8 cellular contexts compared by ENCODE assay signal in the genomic region with DNA sequence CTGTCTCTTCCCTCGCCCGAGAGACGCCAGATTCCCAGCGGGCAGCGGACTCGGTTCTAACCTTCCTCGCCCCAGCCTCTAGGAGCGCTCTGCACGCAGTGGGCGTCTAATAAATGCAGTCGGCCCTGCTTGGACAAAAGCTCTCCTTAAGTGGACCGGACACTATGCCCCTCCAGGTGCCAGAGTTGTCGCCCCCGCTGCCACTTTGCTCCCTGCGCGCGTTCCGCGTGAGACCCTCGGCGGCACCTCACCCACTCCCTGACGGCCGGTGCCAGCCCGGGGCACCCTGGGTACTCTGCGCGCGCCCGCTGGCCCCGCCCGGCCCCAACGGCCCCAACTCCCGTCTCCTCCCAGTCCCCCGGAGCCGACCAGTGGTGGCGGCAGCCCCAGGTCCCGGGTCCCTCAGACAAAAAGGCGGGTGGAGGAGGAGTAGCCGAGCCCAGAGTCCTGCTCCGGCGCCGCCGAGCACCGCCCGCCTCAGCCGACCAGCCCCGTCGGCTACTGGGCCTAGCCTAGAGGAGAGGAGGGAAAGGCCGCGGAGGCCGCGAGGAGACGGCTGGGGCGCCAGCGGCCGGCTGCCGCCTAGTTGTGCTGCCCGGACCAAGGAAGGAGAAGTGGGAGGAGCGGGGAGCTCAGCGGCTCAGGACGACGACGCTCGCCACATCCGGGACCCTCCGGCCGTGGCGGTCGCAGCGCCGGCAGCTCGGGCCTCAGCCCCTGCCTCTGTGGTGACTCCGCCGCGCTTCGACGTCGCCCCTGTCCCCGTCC.
DNase-seq lines count a peak whose midpoint lies in the region; ATAC-seq, FAIRE-seq and TF ChIP-seq lines count a peak whose summit lies in the region.

No MANE protein-coding gene starts in this region.

- no peak overlapping the region for H3K27ac Mint-ChIP-seq in T-helper 1 cell treated with Interleukin-12 subunit alpha and Interleukin-12 subunit beta and Interleukin-4 antibody, amounts not matched to agents 30 μg/mL and 1 μg/mL, for 36 hours

- intact Hi-C loops in aorta (cut with DNase I) = loop anchor here in 1 of 2 donors (5.0 kb wide), 2 partner anchors 73 to 123 kb away; partner anchors contain the start of gene GOSR1

- peak; percentile 92 for TF ChIP-seq POLR2A in GM12892 (IDR thresholded peaks at IDR 0.05; ENCODE audit: low read depth, low read length)

- DNase-seq in GM12892 (ENCODE audit: insufficient read length) = peak; percentile 77
- DNase-seq in NCI-H1048 (lab: John Stamatoyannopoulos, UW) = peak; percentile 47
- peak; percentile 19 to 87 (median 66) for DNase-seq in anterior cingulate cortex (lab: John Stamatoyannopoulos, UW)
- peak; percentile 90 for DNase-seq in hepatic stellate cell (ENCODE audit: low spot score)
- DNase-seq in putamen (ENCODE audit: low spot score) = peak; percentile 73
- peak; percentile 91 to 94 for DNase-seq in aorta

- ATAC-seq in HG02610 (IDR thresholded peaks at IDR 0.05; ENCODE audit: unreplicated experiment) (peak; percentile 84), aorta (ENCODE audit: low FRiP score) (peak; percentile 99)

- WGBS in aorta, 2 donors = 1% methylated on average over 76 to 78 of the region's 78 CpGs

- H3K27ac ChIP-seq in aorta (ENCODE audit: low read depth in 1 of 2, low read length in 2 of 2) = peak overlapping the region; percentile 24 to 91

- H3K4me1 ChIP-seq in aorta (ENCODE audit: control insufficient read depth in 1 of 2, insufficient read depth in 2 of 2, low read length in 2 of 2) = no peaks in the 10 kb centered on the region

- peak overlapping the region; percentile 67 to 93 for H3K4me3 ChIP-seq in aorta (ENCODE audit: low read length in 2 of 2)

- peaks cover 13% of the 10 kb centered on the region for H3K27me3 Mint-ChIP-seq in T-helper 1 cell treated with Interleukin-12 subunit alpha and Interleukin-12 subunit beta and Interleukin-4 antibody, amounts not matched to agents 30 μg/mL and 1 μg/mL, for 36 hours (ENCODE audit: low read depth)

- peak overlapping the region; percentile 80 for H3K4me3 Mint-ChIP-seq in T-helper 1 cell treated with Interleukin-12 subunit alpha and Interleukin-12 subunit beta and Interleukin-4 antibody, amounts not matched to agents 30 μg/mL and 1 μg/mL, for 36 hours

- H3K36me3 ChIP-seq in aorta (ENCODE audit: control insufficient read depth in 1 of 2, insufficient read depth in 2 of 2, low read length in 1 of 2) = no peaks in the 10 kb centered on the region

- peaks cover 2% of the 10 kb centered on the region for H3K36me3 Mint-ChIP-seq in T-helper 1 cell treated with Interleukin-12 subunit alpha and Interleukin-12 subunit beta and Interleukin-4 antibody, amounts not matched to agents 30 μg/mL and 1 μg/mL, for 36 hours (ENCODE audit: low read depth)

- no peaks in the 10 kb centered on the region for H3K9me3 ChIP-seq in aorta (ENCODE audit: control insufficient read depth, low read length)

- H3K9me3 Mint-ChIP-seq in T-helper 1 cell treated with Interleukin-12 subunit alpha and Interleukin-12 subunit beta and Interleukin-4 antibody, amounts not matched to agents 30 μg/mL and 1 μg/mL, for 36 hours = no peaks in the 10 kb centered on the region

- H3K27me3 ChIP-seq in aorta (ENCODE audit: control insufficient read depth in 1 of 2, insufficient read depth in 2 of 2, low read length in 1 of 2) = no peaks in the 10 kb centered on the region

- peaks cover 19% of the 10 kb centered on the region for H3K4me1 Mint-ChIP-seq in T-helper 1 cell treated with Interleukin-12 subunit alpha and Interleukin-12 subunit beta and Interleukin-4 antibody, amounts not matched to agents 30 μg/mL and 1 μg/mL, for 36 hours (ENCODE audit: low read depth)

- FAIRE-seq in GM12892 (lab: Jason Lieb, UNC) = peak; percentile 80

Comparison
In these comparisons a context has a peak if more than half of its experiments do, and no peak if none do; other contexts are left out.
1. Peak in every context shown above with its lines: DNase-seq, ATAC-seq, H3K4me3 ChIP-seq and H3K27ac ChIP-seq.